Comparison of ENCODE assay signal across 1 cellular context in genomic region chr5:67806647-67807046, GRCh38.
TF ChIP-seq lines count a peak whose summit lies in the region.

No MANE protein-coding gene starts in this region.

TF ChIP-seq in GM23338, 12 proteins besides CTCF, POLR2A, EP300 and RAD21 (continued from another document):
- TF ChIP-seq, protein P1, sequence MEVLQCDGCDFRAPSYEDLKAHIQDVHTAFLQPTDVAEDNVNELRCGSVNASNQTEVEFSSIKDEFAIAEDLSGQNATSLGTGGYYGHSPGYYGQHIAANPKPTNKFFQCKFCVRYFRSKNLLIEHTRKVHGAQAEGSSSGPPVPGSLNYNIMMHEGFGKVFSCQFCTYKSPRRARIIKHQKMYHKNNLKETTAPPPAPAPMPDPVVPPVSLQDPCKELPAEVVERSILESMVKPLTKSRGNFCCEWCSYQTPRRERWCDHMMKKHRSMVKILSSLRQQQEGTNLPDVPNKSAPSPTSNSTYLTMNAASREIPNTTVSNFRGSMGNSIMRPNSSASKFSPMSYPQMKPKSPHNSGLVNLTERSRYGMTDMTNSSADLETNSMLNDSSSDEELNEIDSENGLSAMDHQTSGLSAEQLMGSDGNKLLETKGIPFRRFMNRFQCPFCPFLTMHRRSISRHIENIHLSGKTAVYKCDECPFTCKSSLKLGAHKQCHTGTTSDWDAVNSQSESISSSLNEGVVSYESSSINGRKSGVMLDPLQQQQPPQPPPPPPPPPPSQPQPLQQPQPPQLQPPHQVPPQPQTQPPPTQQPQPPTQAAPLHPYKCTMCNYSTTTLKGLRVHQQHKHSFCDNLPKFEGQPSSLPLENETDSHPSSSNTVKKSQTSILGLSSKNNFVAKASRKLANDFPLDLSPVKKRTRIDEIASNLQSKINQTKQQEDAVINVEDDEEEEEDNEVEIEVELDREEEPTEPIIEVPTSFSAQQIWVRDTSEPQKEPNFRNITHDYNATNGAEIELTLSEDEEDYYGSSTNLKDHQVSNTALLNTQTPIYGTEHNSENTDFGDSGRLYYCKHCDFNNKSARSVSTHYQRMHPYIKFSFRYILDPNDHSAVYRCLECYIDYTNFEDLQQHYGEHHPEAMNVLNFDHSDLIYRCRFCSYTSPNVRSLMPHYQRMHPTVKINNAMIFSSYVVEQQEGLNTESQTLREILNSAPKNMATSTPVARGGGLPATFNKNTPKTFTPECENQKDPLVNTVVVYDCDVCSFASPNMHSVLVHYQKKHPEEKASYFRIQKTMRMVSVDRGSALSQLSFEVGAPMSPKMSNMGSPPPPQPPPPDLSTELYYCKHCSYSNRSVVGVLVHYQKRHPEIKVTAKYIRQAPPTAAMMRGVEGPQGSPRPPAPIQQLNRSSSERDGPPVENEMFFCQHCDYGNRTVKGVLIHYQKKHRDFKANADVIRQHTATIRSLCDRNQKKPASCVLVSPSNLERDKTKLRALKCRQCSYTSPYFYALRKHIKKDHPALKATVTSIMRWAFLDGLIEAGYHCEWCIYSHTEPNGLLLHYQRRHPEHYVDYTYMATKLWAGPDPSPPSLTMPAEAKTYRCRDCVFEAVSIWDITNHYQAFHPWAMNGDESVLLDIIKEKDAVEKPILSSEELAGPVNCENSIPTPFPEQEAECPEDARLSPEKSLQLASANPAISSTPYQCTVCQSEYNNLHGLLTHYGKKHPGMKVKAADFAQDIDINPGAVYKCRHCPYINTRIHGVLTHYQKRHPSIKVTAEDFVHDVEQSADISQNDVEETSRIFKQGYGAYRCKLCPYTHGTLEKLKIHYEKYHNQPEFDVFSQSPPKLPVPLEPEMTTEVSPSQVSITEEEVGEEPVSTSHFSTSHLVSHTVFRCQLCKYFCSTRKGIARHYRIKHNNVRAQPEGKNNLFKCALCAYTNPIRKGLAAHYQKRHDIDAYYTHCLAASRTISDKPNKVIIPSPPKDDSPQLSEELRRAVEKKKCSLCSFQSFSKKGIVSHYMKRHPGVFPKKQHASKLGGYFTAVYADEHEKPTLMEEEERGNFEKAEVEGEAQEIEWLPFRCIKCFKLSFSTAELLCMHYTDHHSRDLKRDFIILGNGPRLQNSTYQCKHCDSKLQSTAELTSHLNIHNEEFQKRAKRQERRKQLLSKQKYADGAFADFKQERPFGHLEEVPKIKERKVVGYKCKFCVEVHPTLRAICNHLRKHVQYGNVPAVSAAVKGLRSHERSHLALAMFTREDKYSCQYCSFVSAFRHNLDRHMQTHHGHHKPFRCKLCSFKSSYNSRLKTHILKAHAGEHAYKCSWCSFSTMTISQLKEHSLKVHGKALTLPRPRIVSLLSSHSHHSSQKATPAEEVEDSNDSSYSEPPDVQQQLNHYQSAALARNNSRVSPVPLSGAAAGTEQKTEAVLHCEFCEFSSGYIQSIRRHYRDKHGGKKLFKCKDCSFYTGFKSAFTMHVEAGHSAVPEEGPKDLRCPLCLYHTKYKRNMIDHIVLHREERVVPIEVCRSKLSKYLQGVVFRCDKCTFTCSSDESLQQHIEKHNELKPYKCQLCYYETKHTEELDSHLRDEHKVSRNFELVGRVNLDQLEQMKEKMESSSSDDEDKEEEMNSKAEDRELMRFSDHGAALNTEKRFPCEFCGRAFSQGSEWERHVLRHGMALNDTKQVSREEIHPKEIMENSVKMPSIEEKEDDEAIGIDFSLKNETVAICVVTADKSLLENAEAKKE (CRISPR knock-in tag; IDR thresholded peaks at IDR 0.05), result no peak
- no peak for TF ChIP-seq CREB1 (CRISPR knock-in tag; IDR thresholded peaks at IDR 0.05; ENCODE audit: low read depth)
